ENCODE assay signal across 40 cellular contexts in the genomic region with DNA sequence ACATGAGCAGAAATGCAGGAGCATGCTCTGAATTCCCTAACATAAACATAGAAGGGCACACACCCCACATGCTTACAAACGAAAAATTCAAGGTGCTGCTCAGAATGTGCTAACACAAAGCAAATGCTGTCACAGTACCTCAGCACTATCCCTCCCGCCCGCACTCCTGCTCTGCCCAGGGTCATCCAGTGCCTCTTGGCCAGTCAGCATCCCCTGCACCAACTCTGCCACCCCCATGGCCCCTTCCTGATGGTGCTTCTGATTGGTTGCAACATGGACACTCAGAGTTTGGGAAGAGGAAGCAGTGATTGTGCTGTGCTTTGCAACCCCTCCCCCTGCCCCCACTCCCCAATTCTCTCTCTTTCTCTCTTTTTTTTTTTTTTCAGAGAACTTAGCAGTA. TPM values are rescaled to one million over a fixed set of nuclear protein-coding genes. Genes with fewer than 3 reads are reported as not detected.
"Had no signal": no experiment of that assay in that cellular context is flagged by ENCODE, and none has a peak within 500 bp of the region (broad histone marks: within the 10 kb centered on the region; RNA-seq: fewer than 3 reads in every experiment).

No MANE protein-coding gene starts in this region.

- H3K27ac Mint-ChIP-seq: activated naive CD4-positive, alpha-beta T cell treated with anti-CD3 and anti-CD28 coated beads for 36 hours; activated naive CD4-positive, alpha-beta T cell treated with anti-CD3 and anti-CD28 coated beads, Interleukin-2, amount 10 ng/mL, durations not matched to agents 7 days and 5 days; activated naive CD4-positive, alpha-beta T cell treated with anti-CD3 and anti-CD28 coated beads, Interleukin-2, amount 50 U/mL, for 24 hours; activated naive CD4-positive, alpha-beta T cell treated with anti-CD3 and anti-CD28 coated beads, Interleukin-2, amount 50 U/mL, for 72 hours; activated naive CD8-positive, alpha-beta T cell; activated naive CD8-positive, alpha-beta T cell treated with anti-CD3 and anti-CD28 coated beads for 36 hours; activated naive CD8-positive, alpha-beta T cell treated with anti-CD3 and anti-CD28 coated beads, Interleukin-2, amount 10 ng/mL, durations not matched to agents 7 days and 5 days; activated naive CD8-positive, alpha-beta T cell treated with anti-CD3 and anti-CD28 coated beads, Interleukin-2, amount 50 U/mL, for 24 hours; activated T-cell treated with anti-CD3 and anti-CD28 coated beads, Interleukin-2, amount 50 U/mL, for 24 hours; activated T-cell treated with anti-CD3 and anti-CD28 coated beads, Interleukin-2, amount 50 U/mL, for 72 hours; activated T-helper 1 cell treated with anti-CD3 and anti-CD28 coated beads, Interleukin-12 subunit alpha, Interleukin-12 subunit beta, Interleukin-2, Interleukin-4 antibody, amounts not matched to agents 30 ng/mL and 10 ng/mL and 1 ng/mL, durations not matched to agents 14 hours and 24 hours and 36 hours; activated T-helper 17 cell treated with anti-CD3 and anti-CD28 coated beads, Interleukin-2, amount 50 U/mL, for 72 hours; activated T-helper 2 cell treated with anti-CD3 and anti-CD28 coated beads, Interferon-gamma antibody, Interleukin-2, Interleukin-4, amounts not matched to agents 10 μg/mL and 5 μg/mL and 100 μg/mL, durations not matched to agents 14 hours and 24 hours and 36 hours; brain had no signal

- H3K36me3 Mint-ChIP-seq: activated naive CD4-positive, alpha-beta T cell treated with anti-CD3 and anti-CD28 coated beads, Interleukin-2, amount 10 ng/mL, durations not matched to agents 7 days and 5 days; activated naive CD4-positive, alpha-beta T cell treated with anti-CD3 and anti-CD28 coated beads, Interleukin-2, amount 50 U/mL, for 24 hours; activated naive CD4-positive, alpha-beta T cell treated with anti-CD3 and anti-CD28 coated beads, Interleukin-2, amount 50 U/mL, for 72 hours; activated naive CD8-positive, alpha-beta T cell; activated naive CD8-positive, alpha-beta T cell treated with anti-CD3 and anti-CD28 coated beads for 36 hours; brain had no signal

- H3K4me1 ChIP-seq: adrenal gland, ascending aorta, body of pancreas, breast epithelium had no signal

- H3K9me3 Mint-ChIP-seq: activated naive CD4-positive, alpha-beta T cell treated with anti-CD3 and anti-CD28 coated beads for 36 hours; activated naive CD4-positive, alpha-beta T cell treated with anti-CD3 and anti-CD28 coated beads, Interleukin-2, amount 10 ng/mL, durations not matched to agents 7 days and 5 days; activated naive CD4-positive, alpha-beta T cell treated with anti-CD3 and anti-CD28 coated beads, Interleukin-2, amount 50 U/mL, for 24 hours; activated naive CD8-positive, alpha-beta T cell treated with anti-CD3 and anti-CD28 coated beads for 36 hours; activated naive CD8-positive, alpha-beta T cell treated with anti-CD3 and anti-CD28 coated beads, Interleukin-2, amount 50 U/mL, for 24 hours; activated T-cell treated with anti-CD3 and anti-CD28 coated beads, Interleukin-2, amount 50 U/mL, for 24 hours; activated T-cell treated with anti-CD3 and anti-CD28 coated beads, Interleukin-2, amount 50 U/mL, for 4 hours; activated T-helper 1 cell treated with anti-CD3 and anti-CD28 coated beads, Interleukin-12 subunit alpha, Interleukin-12 subunit beta, Interleukin-2, Interleukin-4 antibody, amounts not matched to agents 30 ng/mL and 10 ng/mL and 1 ng/mL, durations not matched to agents 14 hours and 24 hours and 36 hours; activated T-helper 17 cell treated with anti-CD3 and anti-CD28 coated beads, Interleukin-2, amount 50 U/mL, for 72 hours; activated T-helper 2 cell treated with anti-CD3 and anti-CD28 coated beads, Interferon-gamma antibody, Interleukin-2, Interleukin-4, amounts not matched to agents 10 μg/mL and 5 μg/mL and 100 μg/mL, durations not matched to agents 14 hours and 24 hours and 36 hours; central memory CD8-positive, alpha-beta T cell had no signal

- H3K36me3 ChIP-seq: adrenal gland, ascending aorta, breast epithelium, cardiac muscle cell had no signal

- H3K4me3 ChIP-seq: adrenal gland, ascending aorta, body of pancreas, breast epithelium, cardiac muscle cell had no signal

- FAIRE-seq: astrocyte, bronchial epithelial cell had no signal

- H3K4me1 Mint-ChIP-seq: activated naive CD4-positive, alpha-beta T cell treated with anti-CD3 and anti-CD28 coated beads, Interleukin-2, amount 10 ng/mL, durations not matched to agents 7 days and 5 days; activated naive CD4-positive, alpha-beta T cell treated with anti-CD3 and anti-CD28 coated beads, Interleukin-2, amount 50 U/mL, for 24 hours; activated naive CD8-positive, alpha-beta T cell treated with anti-CD3 and anti-CD28 coated beads for 36 hours; activated naive CD8-positive, alpha-beta T cell treated with anti-CD3 and anti-CD28 coated beads, Interleukin-2, amount 50 U/mL, for 24 hours; activated T-helper 17 cell treated with anti-CD3 and anti-CD28 coated beads, Interleukin-2, amount 50 U/mL, for 72 hours had no signal

- DNase-seq: activated effector memory CD4-positive, alpha-beta T cell treated with anti-CD3 and anti-CD28 coated beads, Interleukin-2, amount 50 U/mL, for 16 hours; activated effector memory CD4-positive, alpha-beta T cell treated with Interleukin-2 at 50 U/mL for 16 hours; activated gamma-delta T cell; activated gamma-delta T cell treated with Interleukin-2 at 50 U/mL for 16 hours; activated naive CD4-positive, alpha-beta T cell; activated naive CD4-positive, alpha-beta T cell treated with anti-CD3 and anti-CD28 coated beads for 36 hours; activated naive CD4-positive, alpha-beta T cell treated with anti-CD3 and anti-CD28 coated beads, Interleukin-2, amount 10 ng/mL, durations not matched to agents 7 days and 5 days; activated naive CD4-positive, alpha-beta T cell treated with anti-CD3 and anti-CD28 coated beads, Interleukin-2, amount 50 U/mL, for 16 hours; activated naive CD4-positive, alpha-beta T cell treated with Interleukin-2 at 50 U/mL for 16 hours; activated naive CD8-positive, alpha-beta T cell treated with anti-CD3 and anti-CD28 coated beads for 36 hours; activated naive CD8-positive, alpha-beta T cell treated with anti-CD3 and anti-CD28 coated beads, Interleukin-2, amount 10 ng/mL, durations not matched to agents 7 days and 5 days; activated naive CD8-positive, alpha-beta T cell treated with anti-CD3 and anti-CD28 coated beads, Interleukin-2, amount 50 U/mL, for 24 hours; activated T-cell treated with anti-CD3 and anti-CD28 coated beads, Interleukin-2, amount 50 U/mL, for 1 hour; activated T-cell treated with anti-CD3 and anti-CD28 coated beads, Interleukin-2, amount 50 U/mL, for 24 hours; activated T-cell treated with anti-CD3 and anti-CD28 coated beads, Interleukin-2, amount 50 U/mL, for 4 hours; activated T-cell treated with anti-CD3 and anti-CD28 coated beads, Interleukin-2, amount 50 U/mL, for 48 hours; activated T-cell treated with anti-CD3 and anti-CD28 coated beads, Interleukin-2, amount 50 U/mL, for 72 hours; adrenal gland; amniotic stem cell; amygdala; anterior cingulate cortex; aorta; body of pancreas; caudate nucleus; central memory CD4-positive, alpha-beta T cell; cerebellar nuclear complex had no signal

- H3K9me3 ChIP-seq: adrenal gland, ascending aorta, body of pancreas, breast epithelium had no signal

- H3K27me3 ChIP-seq: adrenal gland, ascending aorta, body of pancreas had no signal

- H3K4me3 Mint-ChIP-seq: activated naive CD4-positive, alpha-beta T cell treated with anti-CD3 and anti-CD28 coated beads for 36 hours; activated naive CD4-positive, alpha-beta T cell treated with anti-CD3 and anti-CD28 coated beads, Interleukin-2, amount 10 ng/mL, durations not matched to agents 7 days and 5 days; activated naive CD4-positive, alpha-beta T cell treated with anti-CD3 and anti-CD28 coated beads, Interleukin-2, amount 50 U/mL, for 24 hours; activated naive CD8-positive, alpha-beta T cell; activated naive CD8-positive, alpha-beta T cell treated with anti-CD3 and anti-CD28 coated beads for 36 hours; activated naive CD8-positive, alpha-beta T cell treated with anti-CD3 and anti-CD28 coated beads, Interleukin-2, amount 10 ng/mL, durations not matched to agents 7 days and 5 days; activated naive CD8-positive, alpha-beta T cell treated with anti-CD3 and anti-CD28 coated beads, Interleukin-2, amount 50 U/mL, for 24 hours; activated T-cell treated with anti-CD3 and anti-CD28 coated beads, Interleukin-2, amount 50 U/mL, for 24 hours; activated T-cell treated with anti-CD3 and anti-CD28 coated beads, Interleukin-2, amount 50 U/mL, for 4 hours; activated T-cell treated with anti-CD3 and anti-CD28 coated beads, Interleukin-2, amount 50 U/mL, for 72 hours; activated T-helper 1 cell treated with anti-CD3 and anti-CD28 coated beads, Interleukin-12 subunit alpha, Interleukin-12 subunit beta, Interleukin-2, Interleukin-4 antibody, amounts not matched to agents 30 ng/mL and 10 ng/mL and 1 ng/mL, durations not matched to agents 14 hours and 24 hours and 36 hours; activated T-helper 17 cell treated with anti-CD3 and anti-CD28 coated beads, Interleukin-2, amount 50 U/mL, for 72 hours; brain; central memory CD8-positive, alpha-beta T cell had no signal

- H3K27ac ChIP-seq: adrenal gland, ascending aorta, body of pancreas, breast epithelium, cardiac muscle cell had no signal

RNA-seq across cellular contexts. Expression of gene LEP, which starts 13.8 kb away (rescaled TPM):
- total RNA-seq: activated naive CD4-positive, alpha-beta T cell treated with anti-CD3 and anti-CD28 coated beads for 36 hours; activated naive CD4-positive, alpha-beta T cell treated with anti-CD3 and anti-CD28 coated beads, Interleukin-2, amount 50 U/mL, for 72 hours; activated naive CD8-positive, alpha-beta T cell treated with anti-CD3 and anti-CD28 coated beads for 36 hours; activated naive CD8-positive, alpha-beta T cell treated with anti-CD3 and anti-CD28 coated beads, Interleukin-2, amount 10 ng/mL, durations not matched to agents 7 days and 5 days; activated T-cell treated with anti-CD3 and anti-CD28 coated beads, Interleukin-2, amount 50 U/mL, for 4 hours; activated T-cell treated with anti-CD3 and anti-CD28 coated beads, Interleukin-2, amount 50 U/mL, for 72 hours; activated T-helper 1 cell treated with anti-CD3 and anti-CD28 coated beads, Interleukin-12 subunit alpha, Interleukin-12 subunit beta, Interleukin-2, Interleukin-4 antibody, amounts not matched to agents 30 ng/mL and 10 ng/mL and 1 ng/mL, durations not matched to agents 14 hours and 24 hours and 36 hours; activated T-helper 17 cell treated with anti-CD3 and anti-CD28 coated beads, Interleukin-2, amount 50 U/mL, for 72 hours; activated T-helper 2 cell treated with anti-CD3 and anti-CD28 coated beads, Interferon-gamma antibody, Interleukin-2, Interleukin-4, amounts not matched to agents 10 μg/mL and 5 μg/mL and 100 μg/mL, durations not matched to agents 14 hours and 24 hours and 36 hours; ascending aorta; astrocyte; cardiac muscle cell; chondrocyte had no signal
- polyA plus RNA-seq: cardiac muscle cell had no signal
